Comparison of ENCODE assay signal across 1 cellular context in the genomic region with DNA sequence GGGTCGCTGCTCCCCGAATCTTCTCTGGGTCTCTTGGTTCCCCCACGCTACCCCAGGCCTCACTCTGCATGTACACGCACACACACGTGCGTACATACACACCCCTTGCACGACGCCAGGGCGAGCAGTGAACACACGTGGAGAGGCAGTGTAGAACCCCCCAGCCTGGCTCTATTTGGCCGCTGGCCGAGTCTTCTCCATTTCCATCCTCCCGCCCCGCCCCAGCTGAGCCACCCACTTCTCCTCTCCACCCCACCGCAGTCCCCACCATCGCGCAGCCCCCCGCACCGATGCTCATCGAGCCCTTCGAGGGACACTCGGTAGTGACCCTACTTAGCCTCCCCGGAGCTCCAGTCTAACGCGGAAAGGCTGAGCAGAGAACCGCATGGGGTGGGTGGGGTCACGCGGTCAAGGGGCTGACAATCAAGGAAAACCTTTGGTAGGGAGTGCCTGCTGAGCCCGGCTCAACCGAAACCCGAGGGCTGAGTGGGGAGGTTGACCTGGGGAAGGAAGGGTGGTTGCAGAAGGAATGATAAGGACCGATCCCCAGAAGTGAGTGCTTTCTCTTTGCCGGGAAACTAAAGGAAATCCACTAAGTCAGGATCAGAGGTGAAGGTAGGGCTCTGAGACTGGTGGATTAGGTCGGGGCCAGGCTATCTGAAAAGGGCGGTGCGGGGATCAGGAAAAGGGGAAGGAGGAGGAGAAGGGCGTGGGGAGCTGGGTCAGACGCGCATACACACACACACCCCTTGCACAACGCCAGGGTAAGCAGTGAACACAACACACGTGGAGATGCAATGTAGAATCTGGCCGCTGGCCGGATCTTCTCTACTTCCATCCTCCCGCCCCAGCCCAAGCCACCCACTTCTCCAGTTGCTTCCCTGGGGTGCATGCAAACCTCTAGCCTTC.
TF ChIP-seq lines count a peak whose summit lies in the region.

No MANE protein-coding gene starts in this region.

TF ChIP-seq in HepG2, 621 proteins besides CTCF, POLR2A, EP300 and RAD21 (continued from another document and continues in another):
- no peak for TF ChIP-seq NAIF1 (CRISPR knock-in tag; IDR thresholded peaks at IDR 0.05; ENCODE audit: borderline replicate concordance)
- no peak for TF ChIP-seq ATF7 (IDR thresholded peaks at IDR 0.05)
- TF ChIP-seq ATF7 (CRISPR knock-in tag; IDR thresholded peaks at IDR 0.05) = no peak
- no peak for TF ChIP-seq FLYWCH1 (CRISPR knock-in tag; IDR thresholded peaks at IDR 0.05)
- TF ChIP-seq TP53 (CRISPR knock-in tag; conservative IDR thresholded peaks at IDR 0.05) = no peak
- no peak for TF ChIP-seq USF2 (IDR thresholded peaks at IDR 0.05; ENCODE audit: low read depth, low read length)
- no peak for TF ChIP-seq USF2 (CRISPR knock-in tag; IDR thresholded peaks at IDR 0.05; ENCODE audit: borderline replicate concordance)
- TF ChIP-seq NPAS2 (CRISPR knock-in tag; IDR thresholded peaks at IDR 0.05; ENCODE audit: borderline replicate concordance) = no peak
- TF ChIP-seq BHLHE40 (IDR thresholded peaks at IDR 0.05; ENCODE audit: low read length) = 0 out of 2 replicates have a peak, but pooled peaks have one; percentile 15
- TF ChIP-seq, protein P1, sequence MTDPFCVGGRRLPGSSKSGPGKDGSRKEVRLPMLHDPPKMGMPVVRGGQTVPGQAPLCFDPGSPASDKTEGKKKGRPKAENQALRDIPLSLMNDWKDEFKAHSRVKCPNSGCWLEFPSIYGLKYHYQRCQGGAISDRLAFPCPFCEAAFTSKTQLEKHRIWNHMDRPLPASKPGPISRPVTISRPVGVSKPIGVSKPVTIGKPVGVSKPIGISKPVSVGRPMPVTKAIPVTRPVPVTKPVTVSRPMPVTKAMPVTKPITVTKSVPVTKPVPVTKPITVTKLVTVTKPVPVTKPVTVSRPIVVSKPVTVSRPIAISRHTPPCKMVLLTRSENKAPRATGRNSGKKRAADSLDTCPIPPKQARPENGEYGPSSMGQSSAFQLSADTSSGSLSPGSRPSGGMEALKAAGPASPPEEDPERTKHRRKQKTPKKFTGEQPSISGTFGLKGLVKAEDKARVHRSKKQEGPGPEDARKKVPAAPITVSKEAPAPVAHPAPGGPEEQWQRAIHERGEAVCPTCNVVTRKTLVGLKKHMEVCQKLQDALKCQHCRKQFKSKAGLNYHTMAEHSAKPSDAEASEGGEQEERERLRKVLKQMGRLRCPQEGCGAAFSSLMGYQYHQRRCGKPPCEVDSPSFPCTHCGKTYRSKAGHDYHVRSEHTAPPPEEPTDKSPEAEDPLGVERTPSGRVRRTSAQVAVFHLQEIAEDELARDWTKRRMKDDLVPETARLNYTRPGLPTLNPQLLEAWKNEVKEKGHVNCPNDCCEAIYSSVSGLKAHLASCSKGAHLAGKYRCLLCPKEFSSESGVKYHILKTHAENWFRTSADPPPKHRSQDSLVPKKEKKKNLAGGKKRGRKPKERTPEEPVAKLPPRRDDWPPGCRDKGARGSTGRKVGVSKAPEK (CRISPR knock-in tag; IDR thresholded peaks at IDR 0.05; ENCODE audit: borderline replicate concordance) = no peak
- no peak for TF ChIP-seq HOXA7 (CRISPR knock-in tag; IDR thresholded peaks at IDR 0.05)
- TF ChIP-seq ZNF7 (CRISPR knock-in tag; IDR thresholded peaks at IDR 0.05) = no peak
- no peak for TF ChIP-seq NFE2L1 (CRISPR knock-in tag; IDR thresholded peaks at IDR 0.05; ENCODE audit: borderline replicate concordance)
- TF ChIP-seq ZBTB3 (CRISPR knock-in tag; IDR thresholded peaks at IDR 0.05; ENCODE audit: borderline replicate concordance, low read depth) = no peak
- no peak for TF ChIP-seq POLR2AphosphoS2 (IDR thresholded peaks at IDR 0.05; ENCODE audit: low read depth, low read length)
- no peak for TF ChIP-seq HNRNPH1 (optimal IDR thresholded peaks at IDR 0.05; ENCODE audit: low read depth, low read length)
- TF ChIP-seq ZNF891 (CRISPR knock-in tag; IDR thresholded peaks at IDR 0.05) = peak; percentile 47; the same call in 1 of the 2 replicates
- TF ChIP-seq ZNF646 (CRISPR knock-in tag; IDR thresholded peaks at IDR 0.05) = peak; percentile 77
- no peak for TF ChIP-seq SETDB1 (CRISPR knock-in tag; IDR thresholded peaks at IDR 0.05; ENCODE audit: borderline replicate concordance)
- TF ChIP-seq CBX5 (CRISPR knock-in tag; IDR thresholded peaks at IDR 0.05; ENCODE audit: borderline replicate concordance) = no peak
- TF ChIP-seq KLF6 (CRISPR knock-in tag; IDR thresholded peaks at IDR 0.05) = no peak
- no peak for TF ChIP-seq ZNF333 (CRISPR knock-in tag; IDR thresholded peaks at IDR 0.05; ENCODE audit: borderline replicate concordance)
- no peak for TF ChIP-seq IRF1 (CRISPR knock-in tag; IDR thresholded peaks at IDR 0.05; ENCODE audit: low read depth)
- TF ChIP-seq ZNF33A (CRISPR knock-in tag; IDR thresholded peaks at IDR 0.05; ENCODE audit: borderline replicate concordance) = no peak
- no peak for TF ChIP-seq ZNF607 (CRISPR knock-in tag; IDR thresholded peaks at IDR 0.05; ENCODE audit: borderline replicate concordance)
- TF ChIP-seq, protein P2, sequence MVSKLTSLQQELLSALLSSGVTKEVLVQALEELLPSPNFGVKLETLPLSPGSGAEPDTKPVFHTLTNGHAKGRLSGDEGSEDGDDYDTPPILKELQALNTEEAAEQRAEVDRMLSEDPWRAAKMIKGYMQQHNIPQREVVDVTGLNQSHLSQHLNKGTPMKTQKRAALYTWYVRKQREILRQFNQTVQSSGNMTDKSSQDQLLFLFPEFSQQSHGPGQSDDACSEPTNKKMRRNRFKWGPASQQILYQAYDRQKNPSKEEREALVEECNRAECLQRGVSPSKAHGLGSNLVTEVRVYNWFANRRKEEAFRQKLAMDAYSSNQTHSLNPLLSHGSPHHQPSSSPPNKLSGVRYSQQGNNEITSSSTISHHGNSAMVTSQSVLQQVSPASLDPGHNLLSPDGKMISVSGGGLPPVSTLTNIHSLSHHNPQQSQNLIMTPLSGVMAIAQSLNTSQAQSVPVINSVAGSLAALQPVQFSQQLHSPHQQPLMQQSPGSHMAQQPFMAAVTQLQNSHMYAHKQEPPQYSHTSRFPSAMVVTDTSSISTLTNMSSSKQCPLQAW (CRISPR knock-in tag; IDR thresholded peaks at IDR 0.05) = no peak
- TF ChIP-seq SRSF4 (IDR thresholded peaks at IDR 0.05; ENCODE audit: low read depth, low read length, poor library complexity, severe bottlenecking) = no peak
- TF ChIP-seq IRX3 (CRISPR knock-in tag; IDR thresholded peaks at IDR 0.05; ENCODE audit: borderline replicate concordance, low read depth) = no peak
- 0 out of 2 replicates have a peak, but pooled peaks have one; percentile 32 for TF ChIP-seq KDM4B (CRISPR knock-in tag; IDR thresholded peaks at IDR 0.05)
- no peak for TF ChIP-seq KDM5B (CRISPR knock-in tag; IDR thresholded peaks at IDR 0.05; ENCODE audit: borderline replicate concordance)
- no peak for TF ChIP-seq ZNF576 (CRISPR knock-in tag; IDR thresholded peaks at IDR 0.05)
- no peak for TF ChIP-seq KAT2B (IDR thresholded peaks at IDR 0.05; ENCODE audit: borderline replicate concordance, low read depth, low read length)
- TF ChIP-seq ZBTB20 (CRISPR knock-in tag; IDR thresholded peaks at IDR 0.05; ENCODE audit: borderline replicate concordance, low read depth) = no peak
- TF ChIP-seq, protein P3, sequence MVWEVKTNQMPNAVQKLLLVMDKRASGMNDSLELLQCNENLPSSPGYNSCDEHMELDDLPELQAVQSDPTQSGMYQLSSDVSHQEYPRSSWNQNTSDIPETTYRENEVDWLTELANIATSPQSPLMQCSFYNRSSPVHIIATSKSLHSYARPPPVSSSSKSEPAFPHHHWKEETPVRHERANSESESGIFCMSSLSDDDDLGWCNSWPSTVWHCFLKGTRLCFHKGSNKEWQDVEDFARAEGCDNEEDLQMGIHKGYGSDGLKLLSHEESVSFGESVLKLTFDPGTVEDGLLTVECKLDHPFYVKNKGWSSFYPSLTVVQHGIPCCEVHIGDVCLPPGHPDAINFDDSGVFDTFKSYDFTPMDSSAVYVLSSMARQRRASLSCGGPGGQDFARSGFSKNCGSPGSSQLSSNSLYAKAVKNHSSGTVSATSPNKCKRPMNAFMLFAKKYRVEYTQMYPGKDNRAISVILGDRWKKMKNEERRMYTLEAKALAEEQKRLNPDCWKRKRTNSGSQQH (CRISPR knock-in tag; IDR thresholded peaks at IDR 0.05; ENCODE audit: low read depth) = 0 out of 2 replicates have a peak, but pooled peaks have one; percentile 27
- TF ChIP-seq NFYC (CRISPR knock-in tag; IDR thresholded peaks at IDR 0.05) = no peak
- no peak for TF ChIP-seq ZBTB4 (CRISPR knock-in tag; IDR thresholded peaks at IDR 0.05; ENCODE audit: borderline replicate concordance)
- TF ChIP-seq TEAD3 (CRISPR knock-in tag; optimal IDR thresholded peaks at IDR 0.05; ENCODE audit: borderline replicate concordance) = peak; percentile 22
- TF ChIP-seq ATM (IDR thresholded peaks at IDR 0.05; ENCODE audit: borderline replicate concordance) = no peak
- TF ChIP-seq HOXD1 (CRISPR knock-in tag; IDR thresholded peaks at IDR 0.05) = no peak
